In genomic region chr18:23551978-23552377, GRCh38 we compare ENCODE assay signal across 15 cellular contexts.
"Had no signal": no experiment of that assay in that cellular context is flagged by ENCODE, and none has a peak within 500 bp of the region (broad histone marks: within the 10 kb centered on the region; RNA-seq: fewer than 3 reads in every experiment).

No MANE protein-coding gene starts in this region.

- H3K4me1 Mint-ChIP-seq: naive B cell had no signal

- H3K4me3 Mint-ChIP-seq: activated naive CD4-positive, alpha-beta T cell treated with anti-CD3 and anti-CD28 coated beads for 36 hours; naive B cell; stimulated activated naive CD8-positive, alpha-beta T cell treated with anti-CD3 and anti-CD28 coated beads, Interleukin-15, Interleukin-2, amounts not matched to agents 100 ng/mL and 50 ng/mL, for 24 hours had no signal

- H3K9me3 Mint-ChIP-seq: activated naive CD4-positive, alpha-beta T cell treated with anti-CD3 and anti-CD28 coated beads for 36 hours; activated T-helper 2 cell treated with anti-CD3 and anti-CD28 coated beads, Interferon-gamma antibody, Interleukin-2, Interleukin-4, amounts not matched to agents 10 μg/mL and 5 μg/mL and 100 μg/mL, durations not matched to agents 14 hours and 24 hours and 36 hours; naive B cell; stimulated activated naive CD8-positive, alpha-beta T cell treated with anti-CD3 and anti-CD28 coated beads, Interleukin-15, Interleukin-2, amounts not matched to agents 100 ng/mL and 50 ng/mL, for 24 hours had no signal

- DNase-seq: activated CD4-positive, alpha-beta T cell treated with anti-CD3 and anti-CD28 coated beads, Interleukin-2, amount 50 U/mL, for 48 hours; activated naive CD4-positive, alpha-beta T cell treated with anti-CD3 and anti-CD28 coated beads for 36 hours; amniotic stem cell; brain microvascular endothelial cell; cerebellar nuclear complex; effector CD8-positive, alpha-beta T cell; gastrocnemius medialis; heart left ventricle; naive B cell; small intestine; stimulated activated CD4-positive, alpha-beta T cell treated with anti-CD3 and anti-CD28 coated beads, Interleukin-4, amount 100 ng/mL, for 24 hours; T-helper 9 cell had no signal

- H3K4me1 ChIP-seq: gastrocnemius medialis, heart left ventricle, right atrium auricular region had no signal

- H3K27me3 ChIP-seq: brain microvascular endothelial cell, gastrocnemius medialis, heart left ventricle, right atrium auricular region had no signal

- H3K27ac ChIP-seq: brain microvascular endothelial cell, gastrocnemius medialis, heart left ventricle, right atrium auricular region had no signal

- H3K27ac Mint-ChIP-seq: activated T-helper 2 cell treated with anti-CD3 and anti-CD28 coated beads, Interferon-gamma antibody, Interleukin-2, Interleukin-4, amounts not matched to agents 10 μg/mL and 5 μg/mL and 100 μg/mL, durations not matched to agents 14 hours and 24 hours and 36 hours; stimulated activated naive CD8-positive, alpha-beta T cell treated with anti-CD3 and anti-CD28 coated beads, Interleukin-15, Interleukin-2, amounts not matched to agents 100 ng/mL and 50 ng/mL, for 24 hours had no signal

- H3K27me3 Mint-ChIP-seq: naive B cell; stimulated activated naive CD8-positive, alpha-beta T cell treated with anti-CD3 and anti-CD28 coated beads, Interleukin-15, Interleukin-2, amounts not matched to agents 100 ng/mL and 50 ng/mL, for 24 hours had no signal

- H3K9me3 ChIP-seq: gastrocnemius medialis, heart left ventricle, right atrium auricular region had no signal

- ATAC-seq: gastrocnemius medialis, heart left ventricle had no signal

- H3K4me3 ChIP-seq: gastrocnemius medialis, heart left ventricle, right atrium auricular region had no signal
